Comparison of ENCODE assay signal across 20 cellular contexts in genomic region chr5:178371362-178372090, GRCh38.
A peak's percentile ranks its signal among the peaks of the same experiment; 100 is the strongest.
DNase-seq lines count a peak whose midpoint lies in the region; ATAC-seq and TF ChIP-seq lines count a peak whose summit lies in the region.
"Had no signal": no experiment of that assay in that cellular context is flagged by ENCODE, and none has a peak within 500 bp of the region (broad histone marks: within the 10 kb centered on the region; RNA-seq: fewer than 3 reads in every experiment).

No MANE protein-coding gene starts in this region.

- no peak for TF ChIP-seq POLR2A in spleen (IDR thresholded peaks at IDR 0.05)

- no peaks in the 10 kb centered on the region for H3K79me2 ChIP-seq in GM23338 (replicated peaks; ENCODE audit: insufficient read depth)

- H3K9me2 ChIP-seq in GM23338 (ENCODE audit: insufficient read depth) = no peaks in the 10 kb centered on the region

- H3K27me3 Mint-ChIP-seq in GM23338 (ENCODE audit: insufficient read depth, low read depth, poor library complexity) = peaks cover 14% of the 10 kb centered on the region
- peaks cover 26% of the 10 kb centered on the region for H3K27me3 Mint-ChIP-seq in chondrocyte (ENCODE audit: low read depth)

- no peak overlapping the region for H3K27ac Mint-ChIP-seq in GM23338
- H3K27ac Mint-ChIP-seq in chondrocyte (ENCODE audit: unreplicated experiment) = peak overlapping the region; percentile 75
- H3K27ac Mint-ChIP-seq: activated naive CD4-positive, alpha-beta T cell treated with anti-CD3 and anti-CD28 coated beads, Interleukin-2, amount 10 ng/mL, durations not matched to agents 7 days and 5 days; B cell; naive thymus-derived CD4-positive, alpha-beta T cell had no signal

- no peak for DNase-seq in GM23338 (ENCODE audit: low spot score)
- DNase-seq in chondrocyte (ENCODE audit: low spot score) = no peak
- peak in 1 of 2 donors; percentile 61 for DNase-seq in left lung
- DNase-seq in spleen = no peak
- no peak for DNase-seq in occipital lobe (lab: John Stamatoyannopoulos, UW)
- DNase-seq in DMS53 treated with DMSO at 0.1 percent for 48 hours (lab: John Stamatoyannopoulos, UW; ENCODE audit: unreplicated experiment) = no peak
- DNase-seq: activated CD4-positive, alpha-beta T cell treated with anti-CD3 and anti-CD28 coated beads, Interleukin-2, amount 50 U/mL, for 1 hour; activated naive CD4-positive, alpha-beta T cell treated with anti-CD3 and anti-CD28 coated beads, Interleukin-2, amount 10 ng/mL, durations not matched to agents 7 days and 5 days; activated T-cell treated with anti-CD3 and anti-CD28 coated beads for 4 hours; DMS 273 treated with DMSO at 0.1 percent for 48 hours; effector CD8-positive, alpha-beta T cell; naive thymus-derived CD4-positive, alpha-beta T cell; NCI-H2029 treated with DMSO at 0.1 percent for 48 hours; NCI-H524; testis had no signal

- intact Hi-C loops in left lung (cut with DNase I) (no loop called here), spleen (cut with DNase I; ENCODE audit: low total_unique reads) (no loop called here)

- no peak for TF ChIP-seq CTCF in GM23338 (conservative IDR thresholded peaks at IDR 0.05; ENCODE audit: low read depth in 2 of 2)
- no peak for TF ChIP-seq CTCF in chondrocyte (IDR thresholded peaks at IDR 0.05)
- TF ChIP-seq CTCF in left lung (IDR thresholded peaks at IDR 0.05) = no peak
- no peak for TF ChIP-seq CTCF in spleen (IDR thresholded peaks at IDR 0.05 in 8 of 11, conservative IDR thresholded peaks at IDR 0.05 in 3 of 11)

- H4K20me1 ChIP-seq in GM23338 (replicated peaks; ENCODE audit: insufficient read depth) = no peaks in the 10 kb centered on the region

- no peaks in the 10 kb centered on the region for H3K4me1 ChIP-seq in GM23338 (ENCODE audit: insufficient read depth)
- H3K4me1 ChIP-seq in left lung = no peaks in the 10 kb centered on the region
- peaks cover 0 to 15% (median 5%) of the 10 kb centered on the region in 6 donors for H3K4me1 ChIP-seq in spleen

- H3K4me3 ChIP-seq in GM23338 (no peak overlapping the region), left lung (no peak overlapping the region), spleen (no peak overlapping the region)
- H3K4me3 ChIP-seq: SK-N-MC, testis had no signal

- H3K36me3 ChIP-seq in GM23338 (ENCODE audit: insufficient read depth) = no peaks in the 10 kb centered on the region
- no peaks in the 10 kb centered on the region for H3K36me3 ChIP-seq in left lung
- H3K36me3 ChIP-seq in spleen = no peaks in the 10 kb centered on the region

- no peak overlapping the region for H2AFZ ChIP-seq in GM23338

- no peaks in the 10 kb centered on the region for H3F3A ChIP-seq in GM23338 (replicated peaks; ENCODE audit: low read depth)

- peaks cover 0 to 2% of the 10 kb centered on the region in 2 donors for H3K9me3 ChIP-seq in left lung
- peaks cover 0 to 16% (median 0%) of the 10 kb centered on the region in 8 donors for H3K9me3 ChIP-seq in spleen
- H3K9me3 ChIP-seq: testis had no signal

- peak; percentile 70 for ATAC-seq in GM23338
- peak; percentile 18 for ATAC-seq in left lung
- ATAC-seq in GM21576 (IDR thresholded peaks at IDR 0.05; ENCODE audit: unreplicated experiment) = no peak
- ATAC-seq in HG03521 (IDR thresholded peaks at IDR 0.05; ENCODE audit: unreplicated experiment) = no peak
- ATAC-seq: HCT116; naive thymus-derived CD4-positive, alpha-beta T cell had no signal

- H3K9me3 Mint-ChIP-seq in GM23338 (peaks cover 16% of the 10 kb centered on the region), chondrocyte (ENCODE audit: low read depth) (peaks cover 12% of the 10 kb centered on the region)
- H3K9me3 Mint-ChIP-seq: activated naive CD4-positive, alpha-beta T cell treated with anti-CD3 and anti-CD28 coated beads, Interleukin-2, amount 10 ng/mL, durations not matched to agents 7 days and 5 days had no signal

- H3K4me1 Mint-ChIP-seq in GM23338 (peaks cover 6% of the 10 kb centered on the region), chondrocyte (ENCODE audit: low read depth) (peaks cover 10% of the 10 kb centered on the region)
- H3K4me1 Mint-ChIP-seq: activated naive CD4-positive, alpha-beta T cell treated with anti-CD3 and anti-CD28 coated beads, Interleukin-2, amount 10 ng/mL, durations not matched to agents 7 days and 5 days; B cell had no signal

- no peak overlapping the region for H3K4me2 ChIP-seq in GM23338

- H3K27me3 ChIP-seq in GM23338 (ENCODE audit: insufficient read depth) (no peaks in the 10 kb centered on the region), left lung (peaks cover 0 to 10% of the 10 kb centered on the region in 2 donors), spleen (replicated peaks in 1 of 7) (peaks cover 0 to 12% (median 0%) of the 10 kb centered on the region in 7 donors)
- H3K27me3 ChIP-seq: testis had no signal

- 59 to 79% (median 71%) methylated on average over 21 to 24 of the region's 24 CpGs for WGBS in spleen, 5 donors

- H3K4me3 Mint-ChIP-seq in GM23338 (no peak overlapping the region), chondrocyte (ENCODE audit: unreplicated experiment) (no peak overlapping the region)
- H3K4me3 Mint-ChIP-seq: activated naive CD4-positive, alpha-beta T cell treated with anti-CD3 and anti-CD28 coated beads, Interleukin-2, amount 10 ng/mL, durations not matched to agents 7 days and 5 days; B cell; naive thymus-derived CD4-positive, alpha-beta T cell had no signal

- no peak overlapping the region for H3K27ac ChIP-seq in GM23338 (ENCODE audit: low read depth)
- peak overlapping the region in 1 of 2 donors; percentile 19 for H3K27ac ChIP-seq in left lung
- H3K27ac ChIP-seq in spleen = peak overlapping the region; percentile 48 to 77 (median 73)
- H3K27ac ChIP-seq: SK-N-MC had no signal

- H3K36me3 Mint-ChIP-seq in GM23338 (ENCODE audit: low read depth) (peaks cover 15% of the 10 kb centered on the region), chondrocyte (ENCODE audit: low read depth) (peaks cover 3% of the 10 kb centered on the region)
- H3K36me3 Mint-ChIP-seq: activated naive CD4-positive, alpha-beta T cell treated with anti-CD3 and anti-CD28 coated beads, Interleukin-2, amount 10 ng/mL, durations not matched to agents 7 days and 5 days; naive thymus-derived CD4-positive, alpha-beta T cell had no signal

TF ChIP-seq in GM23338, 12 proteins besides CTCF, POLR2A, EP300 and RAD21:
- TF ChIP-seq NANOG (IDR thresholded peaks at IDR 0.05; ENCODE audit: borderline replicate concordance) (no peak), ETS1 (IDR thresholded peaks at IDR 0.05) (no peak), EZH2phosphoT487 (IDR thresholded peaks at IDR 0.05; ENCODE audit: unreplicated experiment) (no peak), JUNB (IDR thresholded peaks at IDR 0.05; ENCODE audit: unreplicated experiment) (no peak)

Comparison
In these comparisons a context has a peak if more than half of its experiments do, and no peak if none do; other contexts are left out.
1. ATAC-seq: peak in GM23338 (single experiment) and left lung (single experiment); none in GM21576 (single experiment) and HG03521 (single experiment).